Comparison of ENCODE assay signal across 7 cellular contexts in genomic region chr4:185028625-185029024, GRCh38. TPM values are rescaled to one million over a fixed set of nuclear protein-coding genes. Genes with fewer than 3 reads are reported as not detected.
"Had no signal": no experiment of that assay in that cellular context is flagged by ENCODE, and none has a peak within 500 bp of the region (broad histone marks: within the 10 kb centered on the region; RNA-seq: fewer than 3 reads in every experiment).

No MANE protein-coding gene starts in this region.

- H3K27ac Mint-ChIP-seq: IgD-negative memory B cell had no signal

- DNase-seq: IMR-90 had no signal

- H3K36me3 Mint-ChIP-seq: IgD-negative memory B cell had no signal

- H3K4me3 Mint-ChIP-seq: IgD-negative memory B cell had no signal

- H3K9me3 Mint-ChIP-seq: IgD-negative memory B cell had no signal

- H3K4me1 Mint-ChIP-seq: IgD-negative memory B cell had no signal

- H3K4me3 ChIP-seq: K562 had no signal

- H3K27ac ChIP-seq: HL-60 had no signal

RNA-seq across cellular contexts. Expression of gene HELT, which starts 10.3 kb away (rescaled TPM):
- total RNA-seq: HepG2, HT-29, HT1080, IMR-90, K562 had no signal
